ENCODE assay signal across 11 cellular contexts in the genomic region with DNA sequence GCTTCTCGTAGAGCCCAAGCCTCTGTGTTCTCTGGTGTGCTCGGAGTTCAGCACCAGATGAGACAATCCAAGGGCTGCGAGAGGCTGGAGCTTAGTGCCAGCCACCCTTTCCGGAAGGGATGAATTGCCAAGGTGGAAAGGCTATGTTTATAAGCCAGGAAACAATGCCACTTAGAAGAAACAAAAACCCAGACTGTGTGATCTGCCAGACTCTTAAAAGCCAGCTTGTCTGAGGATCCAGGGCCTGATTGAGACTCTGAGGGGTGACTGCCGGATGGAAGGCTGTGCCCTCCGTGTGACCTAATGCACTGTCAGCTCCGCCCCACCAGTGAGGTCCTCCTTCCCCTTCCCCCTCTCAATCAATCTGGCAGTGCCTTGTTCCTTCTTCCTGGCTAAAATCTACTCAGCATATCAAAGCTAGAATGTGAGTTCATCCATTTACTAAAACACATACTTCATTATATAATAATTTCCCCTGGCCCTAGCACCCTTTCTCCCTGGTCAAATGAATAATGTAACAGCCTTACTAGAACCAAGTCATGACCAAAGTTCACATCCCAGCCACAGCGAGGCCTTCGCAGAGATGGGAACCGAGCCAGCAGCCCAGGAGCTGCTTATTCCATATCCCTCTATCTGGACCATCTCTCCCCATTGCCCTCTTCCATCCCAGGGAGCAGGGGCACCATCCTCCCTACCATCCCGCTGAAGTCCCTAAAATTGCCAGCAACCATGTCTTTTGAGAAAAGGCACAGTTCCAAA. TPM values are rescaled to one million over a fixed set of nuclear protein-coding genes. Genes with fewer than 3 reads are reported as not detected.
DNase-seq lines count a peak whose midpoint lies in the region; ATAC-seq and TF ChIP-seq lines count a peak whose summit lies in the region.
"Had no signal": no experiment of that assay in that cellular context is flagged by ENCODE, and none has a peak within 500 bp of the region (broad histone marks: within the 10 kb centered on the region; RNA-seq: fewer than 3 reads in every experiment).

No MANE protein-coding gene starts in this region.

- DNase-seq in activated B cell treated with CpG ODN at 0.5 μM for 24 hours (no peak), left lung (no peak)
- DNase-seq in stimulated activated CD4-positive, alpha-beta T cell treated with anti-CD3 and anti-CD28 coated beads, Interleukin-4, amount 100 ng/mL, for 1 hour: no peak
- no peak for DNase-seq in activated CD4-positive, alpha-beta T cell treated with anti-CD3 and anti-CD28 coated beads for 4 hours
- no peak for DNase-seq in stimulated activated effector memory CD8-positive, alpha-beta T cell treated with anti-CD3 and anti-CD28 coated beads, Interleukin-12 subunit alpha, Interleukin-12 subunit beta, amount 100 ng/mL, for 72 hours (ENCODE audit: low spot score in 2 of 2)
- DNase-seq: activated naive CD4-positive, alpha-beta T cell treated with Interleukin-2 at 50 U/mL for 16 hours; endodermal cell; NCI-H748 treated with DMSO at 0.1 percent for 48 hours had no signal

- ATAC-seq in HG03432 (IDR thresholded peaks at IDR 0.05; ENCODE audit: unreplicated experiment): peak; percentile 49
- peak; percentile 56 for ATAC-seq in activated B cell treated with CpG ODN at 0.5 μM for 24 hours (ENCODE audit: low read depth)
- ATAC-seq in left lung: peak; percentile 58
- no peak for ATAC-seq in stimulated activated effector memory CD8-positive, alpha-beta T cell treated with anti-CD3 and anti-CD28 coated beads, Interleukin-12 subunit alpha, Interleukin-12 subunit beta, amount 100 ng/mL, for 72 hours
- ATAC-seq in GM21723 (IDR thresholded peaks at IDR 0.05; ENCODE audit: unreplicated experiment): no peak

- no peaks in the 10 kb centered on the region for H3K9me3 ChIP-seq in left lung
- H3K9me3 ChIP-seq in subcutaneous abdominal adipose tissue (ENCODE audit: control insufficient read depth in 5 of 5, low read length in 5 of 5): no peaks in the 10 kb centered on the region

- intact Hi-C loops in activated B cell treated with CpG ODN at 0.5 μM for 24 hours (cut with micrococcal nuclease): loop anchor here (1.0 kb wide), 1 partner anchor 67 kb away; no protein-coding TSS in a partner anchor
- intact Hi-C loops in left lung (cut with DNase I): no loop called here

- peak overlapping the region in 1 of 5 donors; percentile 56 for H3K9ac ChIP-seq in subcutaneous abdominal adipose tissue (ENCODE audit: low read length in 5 of 5)

- H3K27me3 ChIP-seq in left lung (no peaks in the 10 kb centered on the region), subcutaneous abdominal adipose tissue (ENCODE audit: control insufficient read depth in 5 of 5, insufficient read depth in 4 of 5, low read length in 5 of 5) (no peaks in the 10 kb centered on the region)

- H3K27me3 Mint-ChIP-seq in activated B cell treated with CpG ODN at 0.5 μM for 24 hours: no peaks in the 10 kb centered on the region

- peaks cover 7 to 38% of the 10 kb centered on the region in 2 donors for H3K4me1 ChIP-seq in left lung
- H3K4me1 ChIP-seq in subcutaneous abdominal adipose tissue (ENCODE audit: control insufficient read depth in 5 of 5, insufficient read depth in 5 of 5, low read length in 5 of 5): peaks cover 24 to 45% (median 43%) of the 10 kb centered on the region in 5 donors

- POLR2A ChIA-PET in activated B cell treated with CpG ODN at 0.5 μM for 24 hours (lab: Charles Lee): interaction anchor here (0.5 to 1.6 kb wide), 14 partner anchors 8 to 184 kb away, joined by 3 to 10 read pairs (median 4); no protein-coding TSS in a partner anchor

- H3K27ac ChIP-seq in left lung (peak overlapping the region in 1 of 2 donors; percentile 28), subcutaneous abdominal adipose tissue (ENCODE audit: low read depth, low read length) (peak overlapping the region; percentile 98)

- TF ChIP-seq CTCF in activated B cell treated with CpG ODN at 0.5 μM for 24 hours (IDR thresholded peaks at IDR 0.05) (no peak), left lung (IDR thresholded peaks at IDR 0.05) (no peak)

- H3K36me3 ChIP-seq in left lung: no peaks in the 10 kb centered on the region
- H3K36me3 ChIP-seq in subcutaneous abdominal adipose tissue (ENCODE audit: control insufficient read depth in 5 of 5, insufficient read depth in 5 of 5, low read length in 5 of 5): no peaks in the 10 kb centered on the region

- peak overlapping the region; percentile 53 for H3K4me3 Mint-ChIP-seq in activated B cell treated with CpG ODN at 0.5 μM for 24 hours
- H3K4me3 Mint-ChIP-seq in stimulated activated effector memory CD8-positive, alpha-beta T cell treated with anti-CD3 and anti-CD28 coated beads, Interleukin-12 subunit alpha, Interleukin-12 subunit beta, amount 100 ng/mL, for 72 hours: no peak overlapping the region
- H3K4me3 Mint-ChIP-seq: endodermal cell had no signal

- H3K4me3 ChIP-seq in left lung (no peak overlapping the region), subcutaneous abdominal adipose tissue (ENCODE audit: low read depth in 1 of 5, low read length in 5 of 5) (peak overlapping the region in 1 of 5 donors; percentile 22)

- H3K4me1 Mint-ChIP-seq in activated B cell treated with CpG ODN at 0.5 μM for 24 hours: peaks cover 90% of the 10 kb centered on the region
- H3K4me1 Mint-ChIP-seq in stimulated activated effector memory CD8-positive, alpha-beta T cell treated with anti-CD3 and anti-CD28 coated beads, Interleukin-12 subunit alpha, Interleukin-12 subunit beta, amount 100 ng/mL, for 72 hours: no peaks in the 10 kb centered on the region
- H3K4me1 Mint-ChIP-seq: endodermal cell had no signal

- no peaks in the 10 kb centered on the region for H3K36me3 Mint-ChIP-seq in activated B cell treated with CpG ODN at 0.5 μM for 24 hours (ENCODE audit: low read depth)
- H3K36me3 Mint-ChIP-seq in stimulated activated effector memory CD8-positive, alpha-beta T cell treated with anti-CD3 and anti-CD28 coated beads, Interleukin-12 subunit alpha, Interleukin-12 subunit beta, amount 100 ng/mL, for 72 hours: no peaks in the 10 kb centered on the region

- CTCF ChIA-PET in activated B cell treated with CpG ODN at 0.5 μM for 24 hours (lab: Charles Lee): interaction anchor here (1.2 kb wide), 1 partner anchor 88 kb away, joined by 3 read pairs; the partner anchor contains the start of gene CDNF

- H3K9me3 Mint-ChIP-seq in activated B cell treated with CpG ODN at 0.5 μM for 24 hours: no peaks in the 10 kb centered on the region
- H3K9me3 Mint-ChIP-seq in stimulated activated effector memory CD8-positive, alpha-beta T cell treated with anti-CD3 and anti-CD28 coated beads, Interleukin-12 subunit alpha, Interleukin-12 subunit beta, amount 100 ng/mL, for 72 hours: peaks cover 4% of the 10 kb centered on the region

- H3K27ac Mint-ChIP-seq in activated B cell treated with CpG ODN at 0.5 μM for 24 hours: peak overlapping the region; percentile 79
- H3K27ac Mint-ChIP-seq in stimulated activated effector memory CD8-positive, alpha-beta T cell treated with anti-CD3 and anti-CD28 coated beads, Interleukin-12 subunit alpha, Interleukin-12 subunit beta, amount 100 ng/mL, for 72 hours: no peak overlapping the region
- H3K27ac Mint-ChIP-seq: endodermal cell had no signal

RNA-seq across cellular contexts. Expression of gene FAM107B, which starts 25.5 kb away (rescaled TPM):
- total RNA-seq in activated B cell treated with CpG ODN at 0.5 μM for 24 hours (263 and 286 TPM in 2 replicates), left lung (10 to 100 TPM; 66.2 to 75.6 TPM)

Comparison
In these comparisons a context has a peak if more than half of its experiments do, and no peak if none do; other contexts are left out.
1. ATAC-seq: peak in HG03432 (single experiment), activated B cell treated with CpG ODN at 0.5 μM for 24 hours (single experiment) and left lung (single experiment); none in stimulated activated effector memory CD8-positive, alpha-beta T cell treated with anti-CD3 and anti-CD28 coated beads, Interleukin-12 subunit alpha, Interleukin-12 subunit beta, amount 100 ng/mL, for 72 hours (single experiment) and GM21723 (single experiment).